ENCODE assay signal across 17 cellular contexts in genomic region chr20:35049776-35050352, GRCh38. TPM values are rescaled to one million over a fixed set of nuclear protein-coding genes. Genes with fewer than 3 reads are reported as not detected.
DNase-seq lines count a peak whose midpoint lies in the region; ATAC-seq, FAIRE-seq and TF ChIP-seq lines count a peak whose summit lies in the region.
"Had no signal": no experiment of that assay in that cellular context is flagged by ENCODE, and none has a peak within 500 bp of the region (broad histone marks: within the 10 kb centered on the region; RNA-seq: fewer than 3 reads in every experiment).

No MANE protein-coding gene starts in this region.

- no peaks in the 10 kb centered on the region for H3K9me1 ChIP-seq in endothelial cell of umbilical vein (replicated peaks; ENCODE audit: control insufficient read depth, extremely low read depth, insufficient read depth, low read length)

- ATAC-seq in mucosa of descending colon = no peak

- H3K27ac Mint-ChIP-seq in activated T-helper 1 cell treated with anti-CD3 and anti-CD28 coated beads, Interleukin-12 subunit alpha, Interleukin-12 subunit beta, Interleukin-2, Interleukin-4 antibody, amounts not matched to agents 30 ng/mL and 10 ng/mL and 1 ng/mL, durations not matched to agents 14 hours and 24 hours and 36 hours = peak overlapping the region; percentile 40
- H3K27ac Mint-ChIP-seq: activated CD4-positive, alpha-beta T cell treated with anti-CD3 and anti-CD28 coated beads, Interleukin-2, amount 10 ng/mL, durations not matched to agents 7 days and 5 days had no signal

- H3K27me3 ChIP-seq in endothelial cell of umbilical vein (ENCODE audit: control insufficient read depth in 2 of 2, insufficient read depth in 2 of 2, low read length in 2 of 2) = no peaks in the 10 kb centered on the region
- H3K27me3 ChIP-seq: esophagus squamous epithelium, SJCRH30, testis had no signal

- H2AFZ ChIP-seq in endothelial cell of umbilical vein (ENCODE audit: low read depth, low read length) = no peak overlapping the region

- no peaks in the 10 kb centered on the region for H3K9me3 Mint-ChIP-seq in activated T-helper 1 cell treated with anti-CD3 and anti-CD28 coated beads, Interleukin-12 subunit alpha, Interleukin-12 subunit beta, Interleukin-2, Interleukin-4 antibody, amounts not matched to agents 30 ng/mL and 10 ng/mL and 1 ng/mL, durations not matched to agents 14 hours and 24 hours and 36 hours
- H3K9me3 Mint-ChIP-seq: activated CD4-positive, alpha-beta T cell treated with anti-CD3 and anti-CD28 coated beads, Interleukin-2, amount 10 ng/mL, durations not matched to agents 7 days and 5 days; CD4-positive, CD25-positive, alpha-beta regulatory T cell had no signal

- no peak for TF ChIP-seq POLR2A in endothelial cell of umbilical vein (IDR thresholded peaks at IDR 0.05; ENCODE audit: low read depth, low read length)

- no TSS peak for BruUV-seq in endothelial cell of umbilical vein (replicated peaks; lab: Mats Ljungman, UMichigan)

- H4K20me1 ChIP-seq in endothelial cell of umbilical vein (replicated peaks; ENCODE audit: control insufficient read depth, extremely low read depth, insufficient read depth, low read length) = no peaks in the 10 kb centered on the region

- POLR2A ChIA-PET in endothelial cell of umbilical vein (lab: Charles Lee) = no interaction called here

- H3K9ac ChIP-seq in endothelial cell of umbilical vein (replicated peaks; ENCODE audit: extremely low read depth, insufficient read depth, low read length) = no peak overlapping the region

- TF ChIP-seq CTCF in endothelial cell of umbilical vein (IDR thresholded peaks at IDR 0.05; ENCODE audit: extremely low read depth in 1 of 2, insufficient read depth in 1 of 2, low read depth in 1 of 2, low read length in 2 of 2) = no peak
- TF ChIP-seq CTCF in mucosa of descending colon (IDR thresholded peaks at IDR 0.05) = no peak

- H3K4me1 Mint-ChIP-seq in activated T-helper 1 cell treated with anti-CD3 and anti-CD28 coated beads, Interleukin-12 subunit alpha, Interleukin-12 subunit beta, Interleukin-2, Interleukin-4 antibody, amounts not matched to agents 30 ng/mL and 10 ng/mL and 1 ng/mL, durations not matched to agents 14 hours and 24 hours and 36 hours (ENCODE audit: low read depth) = peaks cover 5% of the 10 kb centered on the region

- H3K27ac ChIP-seq in endothelial cell of umbilical vein (ENCODE audit: insufficient read depth, low read depth, low read length) = no peak overlapping the region
- H3K27ac ChIP-seq: esophagus squamous epithelium, SJCRH30 had no signal

- H3K4me2 ChIP-seq in endothelial cell of umbilical vein (ENCODE audit: insufficient read depth, low read length) = no peak overlapping the region

- H3K9me3 ChIP-seq in endothelial cell of umbilical vein (replicated peaks; ENCODE audit: control insufficient read depth, insufficient read depth, low read length) (no peaks in the 10 kb centered on the region), mucosa of descending colon (no peaks in the 10 kb centered on the region)
- H3K9me3 ChIP-seq: esophagus squamous epithelium, SJCRH30, testis had no signal

- H3K36me3 ChIP-seq in endothelial cell of umbilical vein (ENCODE audit: control insufficient read depth in 2 of 2, extremely low read depth in 1 of 2, insufficient read depth in 2 of 2, low read length in 2 of 2) (peaks cover 11 to 29% of the 10 kb centered on the region in 2 experiments), mucosa of descending colon (ENCODE audit: low read depth) (no peaks in the 10 kb centered on the region)

- dilution Hi-C loops in endothelial cell of umbilical vein (cut with MboI; ENCODE audit: extremely low pct_ligation_motif_present, low sequenced_read_pairs) = no loop called here

- peaks cover 42% of the 10 kb centered on the region for H3K36me3 Mint-ChIP-seq in activated T-helper 1 cell treated with anti-CD3 and anti-CD28 coated beads, Interleukin-12 subunit alpha, Interleukin-12 subunit beta, Interleukin-2, Interleukin-4 antibody, amounts not matched to agents 30 ng/mL and 10 ng/mL and 1 ng/mL, durations not matched to agents 14 hours and 24 hours and 36 hours (ENCODE audit: low read depth)

- DNase-seq in Jurkat, Clone E6-1 (ENCODE audit: low read depth, low spot score) = peak; percentile 10
- DNase-seq in activated T-helper 1 cell treated with anti-CD3 and anti-CD28 coated beads, Interleukin-12 subunit alpha, Interleukin-12 subunit beta, Interleukin-2, Interleukin-4 antibody, amounts not matched to agents 30 ng/mL and 10 ng/mL and 1 ng/mL, durations not matched to agents 14 hours and 24 hours and 36 hours (ENCODE audit: low spot score) = no peak
- DNase-seq in endothelial cell of umbilical vein (ENCODE audit: low read depth, low spot score) (peak; percentile 36), pons (ENCODE audit: low spot score) (peak; percentile 57), mucosa of descending colon (no peak), COR-L47 (lab: John Stamatoyannopoulos, UW) (no peak), GF-D8 (lab: John Stamatoyannopoulos, UW) (no peak)
- DNase-seq: activated CD4-positive, alpha-beta T cell treated with anti-CD3 and anti-CD28 coated beads, Interleukin-2, amount 10 ng/mL, durations not matched to agents 7 days and 5 days; activated T-cell treated with anti-CD3 and anti-CD28 coated beads, Interleukin-2, amount 50 U/mL, for 1 hour; esophagus squamous epithelium; NCI-H1694 treated with DMSO at 0.1 percent for 48 hours; NCI-H446 treated with DMSO at 0.1 percent for 48 hours; SJCRH30; stimulated activated CD4-positive, alpha-beta T cell treated with anti-CD3 and anti-CD28 coated beads, Interleukin-2, amount 100 ng/mL, for 48 hours; testis had no signal

- CTCF ChIA-PET in endothelial cell of umbilical vein (lab: Charles Lee) = interaction anchor here (0.8 to 1.6 kb wide), 2 partner anchors 46 to 219 kb away, joined by 3 to 8 read pairs; no protein-coding TSS in a partner anchor

- H3K4me1 ChIP-seq in endothelial cell of umbilical vein (ENCODE audit: control insufficient read depth, extremely low read depth, insufficient read depth, low read length) (peaks cover 18% of the 10 kb centered on the region), mucosa of descending colon (ENCODE audit: low read depth) (no peaks in the 10 kb centered on the region)
- H3K4me1 ChIP-seq: esophagus squamous epithelium, SJCRH30 had no signal

- intact Hi-C loops in activated T-helper 1 cell treated with anti-CD3 and anti-CD28 coated beads, Interleukin-12 subunit alpha, Interleukin-12 subunit beta, Interleukin-2, Interleukin-4 antibody, amounts not matched to agents 30 ng/mL and 10 ng/mL and 1 ng/mL, durations not matched to agents 14 hours and 24 hours and 36 hours (cut with micrococcal nuclease) = no loop called here
- intact Hi-C loops in endothelial cell of umbilical vein (cut with micrococcal nuclease) = loop anchor here (5.0 kb wide), 1 partner anchor 407 kb away; the partner anchor contains the start of gene CEP250
- intact Hi-C loops in mucosa of descending colon (cut with DNase I, micrococcal nuclease) = no loop called here

- H3K4me3 Mint-ChIP-seq in activated T-helper 1 cell treated with anti-CD3 and anti-CD28 coated beads, Interleukin-12 subunit alpha, Interleukin-12 subunit beta, Interleukin-2, Interleukin-4 antibody, amounts not matched to agents 30 ng/mL and 10 ng/mL and 1 ng/mL, durations not matched to agents 14 hours and 24 hours and 36 hours = no peak overlapping the region
- H3K4me3 Mint-ChIP-seq: activated CD4-positive, alpha-beta T cell treated with anti-CD3 and anti-CD28 coated beads, Interleukin-2, amount 10 ng/mL, durations not matched to agents 7 days and 5 days; CD4-positive, CD25-positive, alpha-beta regulatory T cell had no signal

- H3K27me3 Mint-ChIP-seq in activated T-helper 1 cell treated with anti-CD3 and anti-CD28 coated beads, Interleukin-12 subunit alpha, Interleukin-12 subunit beta, Interleukin-2, Interleukin-4 antibody, amounts not matched to agents 30 ng/mL and 10 ng/mL and 1 ng/mL, durations not matched to agents 14 hours and 24 hours and 36 hours (ENCODE audit: insufficient read depth) = no peaks in the 10 kb centered on the region
- H3K27me3 Mint-ChIP-seq: activated CD4-positive, alpha-beta T cell treated with anti-CD3 and anti-CD28 coated beads, Interleukin-2, amount 10 ng/mL, durations not matched to agents 7 days and 5 days; CD4-positive, CD25-positive, alpha-beta regulatory T cell had no signal

- FAIRE-seq in endothelial cell of umbilical vein (lab: Jason Lieb, UNC) = no peak
- FAIRE-seq: H1 had no signal

- no peak overlapping the region for H3K4me3 ChIP-seq in Jurkat, Clone E6-1 (ENCODE audit: low read length)
- H3K4me3 ChIP-seq in endothelial cell of umbilical vein (replicated peaks in 1 of 3; ENCODE audit: insufficient read depth in 1 of 3, low read depth in 1 of 3, low read length in 3 of 3) (no peak overlapping the region), mucosa of descending colon (no peak overlapping the region)
- H3K4me3 ChIP-seq: esophagus squamous epithelium, SJCRH30, testis had no signal

- peaks cover 22% of the 10 kb centered on the region for H3K79me2 ChIP-seq in endothelial cell of umbilical vein (ENCODE audit: control insufficient read depth, insufficient read depth, low read length)

TF ChIP-seq in endothelial cell of umbilical vein, 7 proteins besides CTCF, POLR2A, EP300 and RAD21 (continues in another document):
- TF ChIP-seq POLR2AphosphoS5 (IDR thresholded peaks at IDR 0.05; ENCODE audit: insufficient read depth, low read depth, low read length) (no peak), FOS (IDR thresholded peaks at IDR 0.05; ENCODE audit: borderline replicate concordance, insufficient read depth, low read length) (no peak), GATA2 (IDR thresholded peaks at IDR 0.05; ENCODE audit: insufficient read depth, insufficient read length, low read depth, low read length) (no peak), JUN (IDR thresholded peaks at IDR 0.05; ENCODE audit: borderline replicate concordance, insufficient read depth, insufficient read length, low read depth) (no peak), EZH2 (IDR thresholded peaks at IDR 0.05; ENCODE audit: borderline replicate concordance, low read depth, low read length, severe bottlenecking) (no peak)

RNA-seq across cellular contexts. Expression of gene TRPC4AP, which starts 42.7 kb away (rescaled TPM):
- polyA plus RNA-seq in Jurkat, Clone E6-1 (2012; ENCODE audit: insufficient read depth, insufficient read length) = 71.4 TPM
- total RNA-seq in activated T-helper 1 cell treated with anti-CD3 and anti-CD28 coated beads, Interleukin-12 subunit alpha, Interleukin-12 subunit beta, Interleukin-2, Interleukin-4 antibody, amounts not matched to agents 30 ng/mL and 10 ng/mL and 1 ng/mL, durations not matched to agents 14 hours and 24 hours and 36 hours = 53.9 and 54.0 TPM in 2 replicates
- 88.3 and 89.0 TPM in 2 replicates for total RNA-seq in endothelial cell of umbilical vein
- 103 and 104 TPM in 2 replicates for polyA plus RNA-seq in endothelial cell of umbilical vein
- 85.0 and 88.2 TPM in 2 replicates for polyA plus RNA-seq in endothelial cell of umbilical vein (2011; cell fraction: cytosol; rRNA removed)
- 171 and 185 TPM in 2 replicates for polyA plus RNA-seq in endothelial cell of umbilical vein (2011; cell fraction: nucleus; rRNA removed)
- polyA plus RNA-seq in endothelial cell of umbilical vein (2012) = 88.8 and 90.4 TPM in 2 replicates
- 120 and 131 TPM in 2 replicates for polyA minus RNA-seq in endothelial cell of umbilical vein
- polyA minus RNA-seq in endothelial cell of umbilical vein (2011; cell fraction: cytosol; rRNA and poly(A)+ RNA removed) = 43.6 TPM
- 51.8 and 70.5 TPM in 2 replicates for polyA minus RNA-seq in endothelial cell of umbilical vein (2011; cell fraction: nucleus; rRNA and poly(A)+ RNA removed)
- total RNA-seq in mucosa of descending colon = 10 to 100 TPM; 49.6 to 60.5 (median 53.8) TPM

Comparison
In these comparisons a context has a peak if more than half of its experiments do, and no peak if none do; other contexts are left out.
1. DNase-seq: peak in Jurkat, Clone E6-1 (single experiment), endothelial cell of umbilical vein (single experiment) and pons (single experiment); none in activated T-helper 1 cell treated with anti-CD3 and anti-CD28 coated beads, Interleukin-12 subunit alpha, Interleukin-12 subunit beta, Interleukin-2, Interleukin-4 antibody, amounts not matched to agents 30 ng/mL and 10 ng/mL and 1 ng/mL, durations not matched to agents 14 hours and 24 hours and 36 hours (single experiment), mucosa of descending colon (0 of 3), COR-L47 (single experiment) and GF-D8 (single experiment).